Comparison of ENCODE assay signal across 21 cellular contexts in the genomic region with DNA sequence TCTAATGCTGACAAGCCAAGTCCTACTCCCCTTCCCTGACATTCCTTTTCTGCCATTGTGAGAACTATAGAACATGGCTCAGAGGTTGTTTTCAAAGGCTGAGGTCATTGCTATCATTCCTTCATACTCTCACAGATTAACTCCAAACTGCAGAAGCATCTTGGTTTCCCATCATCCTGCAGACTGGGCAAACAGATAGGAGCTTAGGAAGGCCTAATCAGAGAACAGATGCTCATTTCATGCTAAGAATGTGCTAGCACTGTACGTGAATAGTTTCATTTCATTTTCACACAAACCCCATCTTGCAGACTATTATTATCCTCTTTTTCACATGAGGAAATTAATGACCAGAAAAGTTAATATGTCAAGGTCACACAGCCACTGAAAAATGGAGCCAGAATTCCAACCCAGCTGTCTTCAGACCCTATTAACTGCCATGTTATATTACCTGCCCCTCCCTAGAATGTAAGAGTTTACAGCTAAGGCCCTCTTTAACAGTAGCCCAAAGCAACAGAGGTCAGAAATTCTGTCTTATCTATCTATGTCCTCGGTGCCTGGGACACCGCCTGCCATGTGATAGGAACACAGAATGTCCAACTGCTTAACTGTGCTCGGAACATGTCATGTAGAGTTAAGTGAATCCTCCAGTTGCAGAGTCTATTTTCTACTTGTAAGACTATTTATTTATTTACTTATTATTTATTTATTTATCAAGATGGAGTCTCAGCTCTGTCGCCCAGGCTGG.
"Had no signal": no experiment of that assay in that cellular context is flagged by ENCODE, and none has a peak within 500 bp of the region (broad histone marks: within the 10 kb centered on the region; RNA-seq: fewer than 3 reads in every experiment).

No MANE protein-coding gene starts in this region.

- FAIRE-seq: frontal cortex, urothelium cell line had no signal

- DNase-seq: activated B cell treated with CpG ODN at 0.5 μM for 24 hours; activated CD4-positive, alpha-beta T cell treated with anti-CD3 and anti-CD28 coated beads for 36 hours; activated CD4-positive, alpha-beta T cell treated with anti-CD3 and anti-CD28 coated beads, Interleukin-2, amount 50 U/mL, for 48 hours; activated effector memory CD4-positive, alpha-beta T cell treated with Interleukin-2 at 50 U/mL for 16 hours; activated naive CD4-positive, alpha-beta T cell treated with anti-CD3 and anti-CD28 coated beads, Interleukin-2, amount 50 U/mL, for 16 hours; activated T-cell treated with anti-CD3 and anti-CD28 coated beads, Interleukin-2, amount 50 U/mL, for 72 hours; aorta; caudate nucleus; dermis blood vessel endothelial cell; effector memory CD4-positive, alpha-beta T cell; hippocampal formation; mesenchymal stem cell; nephron progenitor cell; occipital lobe; stimulated activated CD4-positive, alpha-beta T cell treated with anti-CD3 and anti-CD28 coated beads, Interleukin-15, amount 100 ng/mL, for 24 hours; T1000; transverse colon had no signal

- H3K36me3 Mint-ChIP-seq: brain had no signal

- H3K27ac Mint-ChIP-seq: nephron progenitor cell had no signal

- H3K4me3 Mint-ChIP-seq: activated CD4-positive, alpha-beta T cell treated with anti-CD3 and anti-CD28 coated beads for 36 hours; nephron progenitor cell; stimulated activated memory B cell treated with anti-CD40 and anti-IgM and Interleukin-4, amounts not matched to agents 10 μg/mL and 1 μg/mL and 100 μg/mL, for 72 hours had no signal

- H3K27me3 Mint-ChIP-seq: activated B cell treated with CpG ODN at 0.5 μM for 24 hours; activated CD4-positive, alpha-beta T cell treated with anti-CD3 and anti-CD28 coated beads for 36 hours; stimulated activated memory B cell treated with anti-CD40 and anti-IgM and Interleukin-4, amounts not matched to agents 10 μg/mL and 1 μg/mL and 100 μg/mL, for 72 hours had no signal

- H3K9me3 Mint-ChIP-seq: activated B cell treated with CpG ODN at 0.5 μM for 24 hours; activated T-cell treated with anti-CD3 and anti-CD28 coated beads, Interleukin-2, amount 50 U/mL, for 72 hours; nephron progenitor cell; stimulated activated memory B cell treated with anti-CD40 and anti-IgM and Interleukin-4, amounts not matched to agents 10 μg/mL and 1 μg/mL and 100 μg/mL, for 72 hours had no signal
